Comparison of ENCODE assay signal across 1 cellular context in the genomic region with DNA sequence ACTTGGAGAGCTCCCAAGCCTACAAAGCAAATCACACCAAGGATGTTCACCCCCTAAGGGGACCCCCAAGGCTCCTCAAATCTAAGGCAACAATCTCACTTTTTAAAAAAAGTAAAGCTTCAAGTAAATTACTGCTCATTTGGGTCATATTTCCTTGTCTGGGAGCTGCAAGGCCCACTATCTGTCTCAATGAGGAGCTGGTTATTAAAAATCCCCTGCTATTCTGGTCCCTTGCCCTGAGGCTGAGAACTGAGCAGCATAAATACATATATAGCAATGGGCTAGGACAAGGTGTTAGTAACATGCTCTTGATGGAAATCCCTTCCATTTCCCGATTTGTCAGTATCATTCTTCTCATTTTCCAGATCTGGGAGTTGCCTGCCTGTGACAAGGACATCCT.
TF ChIP-seq lines count a peak whose summit lies in the region.

No MANE protein-coding gene starts in this region.

TF ChIP-seq in A549, 52 proteins besides CTCF, POLR2A, EP300 and RAD21 (continued from another document):
- TF ChIP-seq MAFK (IDR thresholded peaks at IDR 0.05; ENCODE audit: partially characterized antibody) (no peak), KDM1A (IDR thresholded peaks at IDR 0.05; ENCODE audit: low read depth) (no peak), REST (IDR thresholded peaks at IDR 0.05) (no peak), RFX5 (IDR thresholded peaks at IDR 0.05) (no peak), PHF8 (IDR thresholded peaks at IDR 0.05; ENCODE audit: borderline replicate concordance, low read depth) (no peak), ZFP36 (IDR thresholded peaks at IDR 0.05; ENCODE audit: borderline replicate concordance, partially characterized antibody) (no peak), NFE2L2 (conservative IDR thresholded peaks at IDR 0.05; ENCODE audit: low read length) (no peak)
